11 cellular contexts compared by ENCODE assay signal in genomic region chr17:17180141-17180603, GRCh38. TPM values are rescaled to one million over a fixed set of nuclear protein-coding genes. Genes with fewer than 3 reads are reported as not detected.
DNase-seq lines count a peak whose midpoint lies in the region; ATAC-seq and TF ChIP-seq lines count a peak whose summit lies in the region.
"Had no signal": no experiment of that assay in that cellular context is flagged by ENCODE, and none has a peak within 500 bp of the region (broad histone marks: within the 10 kb centered on the region; RNA-seq: fewer than 3 reads in every experiment).

No MANE protein-coding gene starts in this region.

- DNase-seq in CD8-positive, alpha-beta T cell = peak in 4 of 7 experiments; percentile 16 to 66 (median 30)
- peak; percentile 16 for DNase-seq in T-helper 2 cell treated with Interferon-gamma antibody and Interleukin-4, amounts not matched to agents 5 μg/mL and 100 μg/mL, for 36 hours (ENCODE audit: low spot score)
- DNase-seq in cerebellum (ENCODE audit: low spot score) (peak; percentile 85), ureter (ENCODE audit: low spot score) (no peak), ovary (no peak)
- DNase-seq: activated B cell treated with CpG ODN at 0.5 μM for 24 hours, HFFc6, NCI-H345 had no signal

- WGBS in ovary, 3 donors = 90 to 93% (median 92%) methylated on average over 9 of the region's 9 CpGs

- no peak for TF ChIP-seq CTCF in CD8-positive, alpha-beta T cell (IDR thresholded peaks at IDR 0.05)
- no peak for TF ChIP-seq CTCF in nephron (IDR thresholded peaks at IDR 0.05; ENCODE audit: unreplicated experiment in 3 of 3)
- no peak for TF ChIP-seq CTCF in ovary (IDR thresholded peaks at IDR 0.05)

- peaks cover 54% of the 10 kb centered on the region for H3K36me3 Mint-ChIP-seq in CD8-positive, alpha-beta T cell
- peaks cover 74% of the 10 kb centered on the region for H3K36me3 Mint-ChIP-seq in T-helper 2 cell treated with Interferon-gamma antibody and Interleukin-4, amounts not matched to agents 5 μg/mL and 100 μg/mL, for 36 hours (ENCODE audit: low read depth)
- H3K36me3 Mint-ChIP-seq in nephron (ENCODE audit: low read depth) = peaks cover 58% of the 10 kb centered on the region

- intact Hi-C loops in CD8-positive, alpha-beta T cell (cut with DNase I, micrococcal nuclease) = loop anchor here in 1 of 2 experiments (5.0 kb wide), 1 partner anchor 138 kb away; the partner anchor contains the start of gene MPRIP
- intact Hi-C loops in ovary (cut with DNase I) = no loop called here

- peaks cover 97% of the 10 kb centered on the region for H3K4me1 ChIP-seq in CD8-positive, alpha-beta T cell (ENCODE audit: insufficient read depth, low read length)
- H3K4me1 ChIP-seq in ovary (ENCODE audit: insufficient read depth) = no peaks in the 10 kb centered on the region

- H3K9me3 ChIP-seq in CD8-positive, alpha-beta T cell (ENCODE audit: low read length) = no peaks in the 10 kb centered on the region
- H3K9me3 ChIP-seq in ovary = no peaks in the 10 kb centered on the region

- H3K27ac Mint-ChIP-seq in CD8-positive, alpha-beta T cell = peak overlapping the region; percentile 97
- H3K27ac Mint-ChIP-seq in T-helper 2 cell treated with Interferon-gamma antibody and Interleukin-4, amounts not matched to agents 5 μg/mL and 100 μg/mL, for 36 hours = peak overlapping the region; percentile 96
- H3K27ac Mint-ChIP-seq in nephron = peak overlapping the region in 2 of 3 experiments; percentile 98 to 99

- TF ChIP-seq POLR2A in ovary (IDR thresholded peaks at IDR 0.05) = no peak

- no peak for TF ChIP-seq EP300 in ovary (IDR thresholded peaks at IDR 0.05)

- no peaks in the 10 kb centered on the region for H3K27me3 ChIP-seq in CD8-positive, alpha-beta T cell (ENCODE audit: insufficient read depth, low read length)
- H3K27me3 ChIP-seq in ovary = no peaks in the 10 kb centered on the region

- no peaks in the 10 kb centered on the region for H3K27me3 Mint-ChIP-seq in CD8-positive, alpha-beta T cell (ENCODE audit: low read depth)
- no peaks in the 10 kb centered on the region for H3K27me3 Mint-ChIP-seq in T-helper 2 cell treated with Interferon-gamma antibody and Interleukin-4, amounts not matched to agents 5 μg/mL and 100 μg/mL, for 36 hours (ENCODE audit: low read depth)
- no peaks in the 10 kb centered on the region for H3K27me3 Mint-ChIP-seq in nephron (ENCODE audit: low read depth)
- H3K27me3 Mint-ChIP-seq: activated B cell treated with CpG ODN at 0.5 μM for 24 hours had no signal

- peak overlapping the region; percentile 26 for H3K27ac ChIP-seq in CD8-positive, alpha-beta T cell (ENCODE audit: low read depth, low read length)
- H3K27ac ChIP-seq in ovary = no peak overlapping the region

- no peak overlapping the region for H3K4me3 ChIP-seq in CD8-positive, alpha-beta T cell (ENCODE audit: low read depth, low read length)
- H3K4me3 ChIP-seq in ovary = no peak overlapping the region

- POLR2A ChIA-PET in CD8-positive, alpha-beta T cell (lab: Charles Lee) = interaction anchor here (1.0 to 1.1 kb wide), 3 partner anchors 15 to 65 kb away, joined by 3 to 4 read pairs (median 4); no protein-coding TSS in a partner anchor

- no peaks in the 10 kb centered on the region for H3K9me3 Mint-ChIP-seq in CD8-positive, alpha-beta T cell
- no peaks in the 10 kb centered on the region for H3K9me3 Mint-ChIP-seq in T-helper 2 cell treated with Interferon-gamma antibody and Interleukin-4, amounts not matched to agents 5 μg/mL and 100 μg/mL, for 36 hours
- no peaks in the 10 kb centered on the region for H3K9me3 Mint-ChIP-seq in nephron
- H3K9me3 Mint-ChIP-seq: activated B cell treated with CpG ODN at 0.5 μM for 24 hours, HFFc6 had no signal

- peak; percentile 13 for ATAC-seq in CD8-positive, alpha-beta T cell
- ATAC-seq in GM21723 (IDR thresholded peaks at IDR 0.05; ENCODE audit: unreplicated experiment) (no peak), GM21737 (IDR thresholded peaks at IDR 0.05; ENCODE audit: unreplicated experiment) (no peak)

- CTCF ChIA-PET in CD8-positive, alpha-beta T cell (lab: Charles Lee) = interaction anchor here (0.8 to 1.3 kb wide), 4 partner anchors 9 to 33 kb away, joined by 3 read pairs; no protein-coding TSS in a partner anchor

- H3K4me3 Mint-ChIP-seq in CD8-positive, alpha-beta T cell = peak overlapping the region; percentile 71
- peak overlapping the region; percentile 87 for H3K4me3 Mint-ChIP-seq in T-helper 2 cell treated with Interferon-gamma antibody and Interleukin-4, amounts not matched to agents 5 μg/mL and 100 μg/mL, for 36 hours
- H3K4me3 Mint-ChIP-seq in nephron = no peak overlapping the region
- H3K4me3 Mint-ChIP-seq: activated B cell treated with CpG ODN at 0.5 μM for 24 hours, HFFc6 had no signal

- peaks cover 89% of the 10 kb centered on the region for H3K4me1 Mint-ChIP-seq in CD8-positive, alpha-beta T cell (ENCODE audit: low read depth)
- peaks cover 76% of the 10 kb centered on the region for H3K4me1 Mint-ChIP-seq in T-helper 2 cell treated with Interferon-gamma antibody and Interleukin-4, amounts not matched to agents 5 μg/mL and 100 μg/mL, for 36 hours (ENCODE audit: low read depth)
- H3K4me1 Mint-ChIP-seq in nephron = peaks cover 32% of the 10 kb centered on the region

- peaks cover 13% of the 10 kb centered on the region for H3K36me3 ChIP-seq in CD8-positive, alpha-beta T cell (ENCODE audit: insufficient read depth, low read length)
- no peaks in the 10 kb centered on the region for H3K36me3 ChIP-seq in ovary

RNA-seq across cellular contexts. Expression of gene PLD6, which starts 26.0 kb away (rescaled TPM):
- 1 to 10 TPM; 3.2 to 3.3 TPM for total RNA-seq in CD8-positive, alpha-beta T cell
- total RNA-seq in cerebellum (6.8 TPM), ureter (4.9 TPM), ovary (10 to 100 TPM in 1 of 7 donors, 1 to 10 TPM in 6; 2.7 to 12.8 (median 7.5) TPM)
- 1 to 10 TPM; 7.2 to 7.3 TPM for polyA plus RNA-seq in ovary

RNA-seq across cellular contexts. Expression of gene FLCN, which starts 56.8 kb away (rescaled TPM):
- total RNA-seq in CD8-positive, alpha-beta T cell = 10 to 100 TPM; 13.4 to 14.6 TPM
- 60.1 TPM for total RNA-seq in cerebellum
- 59.8 TPM for total RNA-seq in ureter
- 10 to 100 TPM; 27.9 to 55.7 (median 45.1) TPM for total RNA-seq in ovary
- polyA plus RNA-seq in ovary = 10 to 100 TPM; 16.4 to 29.0 TPM

Comparison
In these comparisons a context has a peak if more than half of its experiments do, and no peak if none do; other contexts are left out.
1. DNase-seq: peak in CD8-positive, alpha-beta T cell (4 of 7), T-helper 2 cell treated with Interferon-gamma antibody and Interleukin-4, amounts not matched to agents 5 μg/mL and 100 μg/mL, for 36 hours (single experiment) and cerebellum (single experiment); none in ureter (single experiment) and ovary (0 of 5).
2. H3K4me3 Mint-ChIP-seq: peak in CD8-positive, alpha-beta T cell (single experiment) and T-helper 2 cell treated with Interferon-gamma antibody and Interleukin-4, amounts not matched to agents 5 μg/mL and 100 μg/mL, for 36 hours (single experiment); none in nephron (0 of 3).
3. Peak in every context shown above with its lines, with median percentiles within 50 percentile points of each other: H3K27ac Mint-ChIP-seq.